In genomic region chr1:204928671-204929486, GRCh38 we compare ENCODE assay signal across 1 cellular context.
TF ChIP-seq lines count a peak whose summit lies in the region.

No MANE protein-coding gene starts in this region.

TF ChIP-seq in WTC11, 78 proteins besides CTCF, POLR2A, EP300 and RAD21 (continued from another document):
- TF ChIP-seq ZNF532 (CRISPR knock-in tag; IDR thresholded peaks at IDR 0.05; ENCODE audit: borderline replicate concordance) (no peak), ETV6 (CRISPR knock-in tag; IDR thresholded peaks at IDR 0.05) (no peak)
